In the genomic region with DNA sequence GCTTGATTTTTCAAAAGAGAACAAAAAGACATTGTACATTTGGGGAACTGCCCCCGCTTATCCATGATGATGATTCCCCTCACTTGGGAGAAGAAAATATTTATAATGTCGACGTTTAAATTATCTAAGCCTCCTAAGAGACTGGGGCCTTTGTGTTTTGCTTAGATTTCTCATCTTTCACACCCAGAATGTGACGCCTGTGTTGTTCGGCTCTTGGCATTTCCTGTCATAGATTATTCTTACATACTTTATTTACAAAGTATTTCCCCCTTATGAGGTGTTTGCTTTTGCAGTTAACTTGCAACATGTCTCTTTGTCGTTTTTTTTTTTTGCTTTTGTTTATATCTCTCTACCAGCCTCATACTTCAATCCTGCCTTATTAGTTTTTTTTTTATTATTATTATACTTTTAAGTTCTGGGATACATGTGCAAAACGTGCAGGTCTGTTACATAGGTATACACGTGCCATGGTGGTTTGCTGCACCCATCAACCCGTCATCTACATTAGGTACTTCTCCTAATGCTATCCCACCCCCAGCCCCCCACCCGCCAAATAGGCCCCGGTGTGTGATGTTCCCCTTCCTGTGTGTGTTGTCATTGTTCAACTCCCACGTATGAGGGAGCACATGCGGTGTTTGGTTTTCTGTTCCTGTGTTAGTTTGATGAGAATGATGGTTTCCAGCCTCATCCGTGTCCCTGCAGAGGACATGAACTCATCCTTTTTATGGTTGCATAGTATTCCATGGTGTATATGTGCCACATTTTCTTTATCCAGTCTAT, we compare ENCODE assay signal across 17 cellular contexts.
DNase-seq lines count a peak whose midpoint lies in the region; ATAC-seq and TF ChIP-seq lines count a peak whose summit lies in the region.
"Had no signal": no experiment of that assay in that cellular context is flagged by ENCODE, and none has a peak within 500 bp of the region (broad histone marks: within the 10 kb centered on the region; RNA-seq: fewer than 3 reads in every experiment).

No MANE protein-coding gene starts in this region.

- H3K27me3 Mint-ChIP-seq in CD4-positive, CD25-positive, alpha-beta regulatory T cell, result no peaks in the 10 kb centered on the region
- H3K27me3 Mint-ChIP-seq in effector memory CD8-positive, alpha-beta T cell, result no peaks in the 10 kb centered on the region

- H3K27ac Mint-ChIP-seq in CD4-positive, CD25-positive, alpha-beta regulatory T cell, result peak overlapping the region in 2 of 3 donors; percentile 16 to 88
- peak overlapping the region; percentile 97 for H3K27ac Mint-ChIP-seq in effector memory CD8-positive, alpha-beta T cell
- H3K27ac Mint-ChIP-seq: activated naive CD4-positive, alpha-beta T cell treated with anti-CD3 and anti-CD28 coated beads, Interleukin-2, amount 50 U/mL, for 72 hours; GM23338 had no signal

- no peak for TF ChIP-seq CTCF in neutrophil (IDR thresholded peaks at IDR 0.05)

- ATAC-seq in CD4-positive, CD25-positive, alpha-beta regulatory T cell (ENCODE audit: low read depth in 2 of 2), result no peak
- peak; percentile 91 for ATAC-seq in effector memory CD8-positive, alpha-beta T cell (replicated peaks)
- no peak for ATAC-seq in HG03175 (IDR thresholded peaks at IDR 0.05; ENCODE audit: unreplicated experiment)
- no peak for ATAC-seq in HG03442 (IDR thresholded peaks at IDR 0.05; ENCODE audit: unreplicated experiment)
- no peak for ATAC-seq in GM18868 (IDR thresholded peaks at IDR 0.05; ENCODE audit: unreplicated experiment)
- ATAC-seq: activated naive CD4-positive, alpha-beta T cell treated with anti-CD3 and anti-CD28 coated beads, Interleukin-2, amount 50 U/mL, for 72 hours had no signal

- H3K4me1 Mint-ChIP-seq in CD4-positive, CD25-positive, alpha-beta regulatory T cell, result peaks cover 4 to 24% (median 9%) of the 10 kb centered on the region in 4 donors
- H3K4me1 Mint-ChIP-seq in effector memory CD8-positive, alpha-beta T cell (ENCODE audit: low read depth in 2 of 2), result peaks cover 26 to 32% of the 10 kb centered on the region in 2 donors

- peaks cover 57% of the 10 kb centered on the region for H3K36me3 Mint-ChIP-seq in CD4-positive, CD25-positive, alpha-beta regulatory T cell
- H3K36me3 Mint-ChIP-seq in effector memory CD8-positive, alpha-beta T cell (ENCODE audit: insufficient read depth), result peaks cover 9% of the 10 kb centered on the region

- no peak overlapping the region for H3K4me3 ChIP-seq in CD4-positive, CD25-positive, alpha-beta regulatory T cell (ENCODE audit: low read depth, low read length)
- H3K4me3 ChIP-seq in neutrophil (ENCODE audit: low read depth in 1 of 2, low read length in 1 of 2), result no peak overlapping the region
- H3K4me3 ChIP-seq: GM23338, upper lobe of right lung had no signal

- H3K4me1 ChIP-seq in CD4-positive, CD25-positive, alpha-beta regulatory T cell (ENCODE audit: control insufficient read depth, insufficient read depth, low read length, poor library complexity, severe bottlenecking), result no peaks in the 10 kb centered on the region
- peaks cover 15 to 23% of the 10 kb centered on the region in 2 experiments for H3K4me1 ChIP-seq in neutrophil (ENCODE audit: control insufficient read depth in 1 of 2, insufficient read depth in 1 of 2, low read depth in 1 of 2, low read length in 1 of 2)

- DNase-seq in CD4-positive, CD25-positive, alpha-beta regulatory T cell, result no peak
- peak; percentile 30 for DNase-seq in SK-MEL-5 (ENCODE audit: low read depth, low spot score)
- DNase-seq in effector memory CD8-positive, alpha-beta T cell, result peak in 2 of 3 experiments; percentile 11 to 32
- no peak for DNase-seq in cerebellar cortex (ENCODE audit: low spot score)
- DNase-seq: activated CD4-positive, CD25-positive, alpha-beta regulatory T cell treated with anti-CD3 and anti-CD28 coated beads, Interleukin-2, amount 50 U/mL, for 72 hours; activated T-cell treated with anti-CD3 and anti-CD28 coated beads for 4 hours; DMS79 treated with DMSO at 0.1 percent for 48 hours; MM.1S; NCI-H748 treated with DMSO at 0.1 percent for 48 hours; stimulated activated CD4-positive, alpha-beta T cell treated with anti-CD3 and anti-CD28 coated beads, Interleukin-2, amount 100 ng/mL, for 48 hours; upper lobe of right lung had no signal

- no peaks in the 10 kb centered on the region for H3K9me3 ChIP-seq in CD4-positive, CD25-positive, alpha-beta regulatory T cell (ENCODE audit: control insufficient read depth in 2 of 2, low read length in 2 of 2)
- no peaks in the 10 kb centered on the region for H3K9me3 ChIP-seq in neutrophil
- H3K9me3 ChIP-seq: upper lobe of right lung had no signal

- peaks cover 0 to 12% (median 1%) of the 10 kb centered on the region in 7 donors for H3K9me3 Mint-ChIP-seq in CD4-positive, CD25-positive, alpha-beta regulatory T cell
- no peaks in the 10 kb centered on the region for H3K9me3 Mint-ChIP-seq in effector memory CD8-positive, alpha-beta T cell

- no peaks in the 10 kb centered on the region for H3K27me3 ChIP-seq in CD4-positive, CD25-positive, alpha-beta regulatory T cell (ENCODE audit: control insufficient read depth, insufficient read depth, low read length)
- no peaks in the 10 kb centered on the region for H3K27me3 ChIP-seq in neutrophil
- H3K27me3 ChIP-seq: upper lobe of right lung had no signal

- in situ Hi-C loops in SK-MEL-5 (cut with HindIII; ENCODE audit: low pct_unique_long_range_greater_than_20kb, low sequenced_read_pairs), result no loop called here

- H3K4me3 Mint-ChIP-seq in CD4-positive, CD25-positive, alpha-beta regulatory T cell, result peak overlapping the region in 1 of 4 donors; percentile 47
- peak overlapping the region; percentile 25 to 66 for H3K4me3 Mint-ChIP-seq in effector memory CD8-positive, alpha-beta T cell
- H3K4me3 Mint-ChIP-seq: GM23338 had no signal

- no peak overlapping the region for H3K27ac ChIP-seq in CD4-positive, CD25-positive, alpha-beta regulatory T cell (ENCODE audit: insufficient read depth, low read length, poor library complexity, severe bottlenecking)
- peak overlapping the region; percentile 82 for H3K27ac ChIP-seq in neutrophil
- H3K27ac ChIP-seq: upper lobe of right lung had no signal

- peaks cover 5% of the 10 kb centered on the region for H3K36me3 ChIP-seq in CD4-positive, CD25-positive, alpha-beta regulatory T cell (ENCODE audit: control insufficient read depth, insufficient read depth, low read length)
- H3K36me3 ChIP-seq in neutrophil, result no peaks in the 10 kb centered on the region

Comparison
In these comparisons a context has a peak if more than half of its experiments do, and no peak if none do; other contexts are left out.
1. DNase-seq: peak in SK-MEL-5 (single experiment) and effector memory CD8-positive, alpha-beta T cell (2 of 3); none in CD4-positive, CD25-positive, alpha-beta regulatory T cell (0 of 3) and cerebellar cortex (single experiment).